Comparison of ENCODE assay signal across 8 cellular contexts in the genomic region with DNA sequence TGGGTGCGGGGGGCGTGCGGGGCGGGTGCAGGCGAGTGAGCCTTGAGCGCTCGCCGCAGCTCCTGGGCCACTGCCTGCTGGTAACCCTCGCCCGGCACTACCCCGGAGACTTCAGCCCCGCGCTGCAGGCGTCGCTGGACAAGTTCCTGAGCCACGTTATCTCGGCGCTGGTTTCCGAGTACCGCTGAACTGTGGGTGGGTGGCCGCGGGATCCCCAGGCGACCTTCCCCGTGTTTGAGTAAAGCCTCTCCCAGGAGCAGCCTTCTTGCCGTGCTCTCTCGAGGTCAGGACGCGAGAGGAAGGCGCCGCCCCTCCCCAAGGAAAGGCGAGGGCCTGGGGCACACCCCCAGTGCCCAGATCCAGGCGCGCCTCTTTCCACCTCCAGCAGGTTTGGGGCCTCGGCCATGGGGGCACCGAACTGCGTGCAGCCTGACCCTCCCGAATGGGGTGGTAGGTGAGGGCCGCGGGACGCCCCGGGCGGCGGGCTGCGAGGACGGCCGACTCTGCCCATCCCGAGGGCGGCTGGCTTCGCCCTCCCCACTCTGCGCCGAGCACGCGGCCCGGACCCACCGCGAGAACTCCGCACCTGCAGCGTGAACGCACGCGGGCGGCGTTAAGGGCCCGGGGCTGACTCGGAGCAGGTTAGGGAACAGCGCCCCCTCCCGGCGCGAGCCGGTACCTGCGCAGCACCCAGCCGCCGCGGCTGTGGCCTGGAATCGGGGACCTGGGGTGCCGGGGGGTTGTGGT. TPM values are rescaled to one million over a fixed set of nuclear protein-coding genes. Genes with fewer than 3 reads are reported as not detected.
DNase-seq lines count a peak whose midpoint lies in the region; ATAC-seq, FAIRE-seq and TF ChIP-seq lines count a peak whose summit lies in the region.

No MANE protein-coding gene starts in this region.

- WGBS in SK-N-SH (ENCODE audit: low lambda C conversion rate) = 0% methylated on average over 21 of the region's 76 CpGs
- 1 to 2% methylated on average over 68 to 76 of the region's 76 CpGs for WGBS in pancreas, 2 donors
- WGBS in thyroid gland, 2 donors = 2 to 3% methylated on average over 14 to 53 of the region's 76 CpGs

- no peak overlapping the region for H2AFZ ChIP-seq in SK-N-SH (ENCODE audit: low read depth)

- H3K9me2 ChIP-seq in SK-N-SH = no peaks in the 10 kb centered on the region

- no peak overlapping the region for H3K27ac ChIP-seq in SK-N-SH (ENCODE audit: low read depth in 2 of 2, low read length in 1 of 2)
- no peak overlapping the region for H3K27ac ChIP-seq in pancreas
- no peak overlapping the region for H3K27ac ChIP-seq in thyroid gland

- peak overlapping the region; percentile 1 for H3K4me3 ChIP-seq in GM12875 (ENCODE audit: low read depth, low read length)
- H3K4me3 ChIP-seq in SK-N-SH (ENCODE audit: low read depth in 2 of 2, low read length in 1 of 2) = peak overlapping the region; percentile 42 to 56
- peak overlapping the region in 1 of 4 donors; percentile 33 for H3K4me3 ChIP-seq in pancreas
- H3K4me3 ChIP-seq in thyroid gland (replicated peaks in 1 of 3) = no peak overlapping the region

- H3K4me1 ChIP-seq in SK-N-SH (ENCODE audit: control insufficient read depth in 1 of 2, insufficient read depth in 2 of 2, low read depth in 1 of 2, low read length in 1 of 2) = peaks cover 0 to 10% of the 10 kb centered on the region in 2 experiments; a peak in 1 of 4 replicates
- H3K4me1 ChIP-seq in pancreas = peaks cover 10 to 14% (median 10%) of the 10 kb centered on the region in 3 donors
- peaks cover 10 to 18% of the 10 kb centered on the region in 2 donors for H3K4me1 ChIP-seq in thyroid gland

- no peak for TF ChIP-seq POLR2A in thyroid gland (IDR thresholded peaks at IDR 0.05)

- CTCF ChIA-PET in SK-N-SH (lab: Yijun Ruan, JAX) = interaction anchor here (0.6 to 7.5 kb wide), 74 partner anchors 8 to 384 kb away, joined by 3 to 120 read pairs (median 4); a partner anchor contains a TSS
- CTCF ChIA-PET in activated naive CD4-positive, alpha-beta T cell treated with anti-CD3 and anti-CD28 coated beads for 36 hours (lab: Charles Lee) = interaction anchor here (0.7 to 2.8 kb wide), 18 partner anchors 10 to 181 kb away, joined by 3 to 20 read pairs (median 4); no protein-coding TSS in a partner anchor

- H3K4me1 Mint-ChIP-seq in activated naive CD4-positive, alpha-beta T cell treated with anti-CD3 and anti-CD28 coated beads for 36 hours (ENCODE audit: low read depth) = no peaks in the 10 kb centered on the region

- H3K9me3 Mint-ChIP-seq in activated naive CD4-positive, alpha-beta T cell treated with anti-CD3 and anti-CD28 coated beads for 36 hours = no peaks in the 10 kb centered on the region

- H3F3A ChIP-seq in SK-N-SH (replicated peaks; ENCODE audit: insufficient read depth) = peaks cover 4% of the 10 kb centered on the region

- FAIRE-seq in pancreas (lab: Jason Lieb, UNC) = no peak

- H3K36me3 ChIP-seq in SK-N-SH (replicated peaks in 1 of 2; ENCODE audit: control insufficient read depth in 1 of 2, insufficient read depth in 2 of 2, low read length in 1 of 2) = peaks cover 3 to 6% of the 10 kb centered on the region in 2 experiments
- no peaks in the 10 kb centered on the region for H3K36me3 ChIP-seq in pancreas
- H3K36me3 ChIP-seq in thyroid gland = no peaks in the 10 kb centered on the region

- H4K20me1 ChIP-seq in SK-N-SH (ENCODE audit: insufficient read depth) = peaks cover 11% of the 10 kb centered on the region

- peaks cover 25% of the 10 kb centered on the region for H3K27me3 Mint-ChIP-seq in activated naive CD4-positive, alpha-beta T cell treated with anti-CD3 and anti-CD28 coated beads for 36 hours (ENCODE audit: low read depth)

- H3K9ac ChIP-seq in SK-N-SH = no peak overlapping the region

- H3K27me3 ChIP-seq in SK-N-SH (ENCODE audit: insufficient read depth) = peaks cover 14% of the 10 kb centered on the region
- H3K27me3 ChIP-seq in pancreas = peaks cover 3 to 20% (median 12%) of the 10 kb centered on the region in 4 donors
- H3K27me3 ChIP-seq in thyroid gland = peaks cover 23% of the 10 kb centered on the region

- no peak overlapping the region for H3K27ac Mint-ChIP-seq in activated naive CD4-positive, alpha-beta T cell treated with anti-CD3 and anti-CD28 coated beads for 36 hours

- H3K79me2 ChIP-seq in SK-N-SH (ENCODE audit: insufficient read depth) = no peaks in the 10 kb centered on the region

- POLR2A ChIA-PET in SK-N-SH (lab: Yijun Ruan, JAX) = no interaction called here

- ATAC-seq in pancreas (peak; percentile 79 to 93 (median 88)), HG03196 (IDR thresholded peaks at IDR 0.05; ENCODE audit: unreplicated experiment) (no peak)

- peak overlapping the region; percentile 91 for H3K4me2 ChIP-seq in SK-N-SH

- no peak for TF ChIP-seq EP300 in SK-N-SH (IDR thresholded peaks at IDR 0.05; ENCODE audit: borderline replicate concordance in 1 of 2, low read depth in 1 of 2, low read length in 1 of 2)

- TF ChIP-seq CTCF in GM12875 (IDR thresholded peaks at IDR 0.05; ENCODE audit: borderline replicate concordance, insufficient read depth, low read depth, low read length) (peak; percentile 96), SK-N-SH (IDR thresholded peaks at IDR 0.05) (peak; percentile 86), pancreas (IDR thresholded peaks at IDR 0.05) (peak; percentile 84 to 94 (median 92)), thyroid gland (IDR thresholded peaks at IDR 0.05) (peak; percentile 64 to 96 (median 86))

- DNase-seq in M059J (ENCODE audit: low read depth) (peak; percentile 62), SK-N-SH (peak; percentile 95), glomerular visceral epithelial cell (ENCODE audit: extremely low spot score) (peak; percentile 67), pancreas (peak; percentile 60 to 93 (median 78)), thyroid gland (peak; percentile 66 to 73)
- peak; percentile 88 for DNase-seq in activated naive CD4-positive, alpha-beta T cell treated with anti-CD3 and anti-CD28 coated beads for 36 hours

- H3K9me3 ChIP-seq in SK-N-SH (no peaks in the 10 kb centered on the region), pancreas (no peaks in the 10 kb centered on the region), thyroid gland (no peaks in the 10 kb centered on the region)

- TF ChIP-seq RAD21 in SK-N-SH (IDR thresholded peaks at IDR 0.05; ENCODE audit: low read length) = peak; percentile 67

- peak overlapping the region; percentile 49 for H3K4me3 Mint-ChIP-seq in activated naive CD4-positive, alpha-beta T cell treated with anti-CD3 and anti-CD28 coated beads for 36 hours

- peaks cover 7% of the 10 kb centered on the region for H3K36me3 Mint-ChIP-seq in activated naive CD4-positive, alpha-beta T cell treated with anti-CD3 and anti-CD28 coated beads for 36 hours (ENCODE audit: low read depth)

- intact Hi-C loops in activated naive CD4-positive, alpha-beta T cell treated with anti-CD3 and anti-CD28 coated beads for 36 hours (cut with micrococcal nuclease) = loop anchor here (1.0 kb wide), 4 partner anchors 64 to 181 kb away; no protein-coding TSS in a partner anchor
- intact Hi-C loops in pancreas (cut with DNase I) = no loop called here
- intact Hi-C loops in thyroid gland (cut with DNase I) = loop anchor here (5.0 kb wide), 1 partner anchor 74 kb away; no protein-coding TSS in a partner anchor

TF ChIP-seq in SK-N-SH, 30 proteins besides CTCF, POLR2A, EP300 and RAD21 (continues in another document):
- TF ChIP-seq FOSL2 (IDR thresholded peaks at IDR 0.05; ENCODE audit: borderline replicate concordance, low read depth) = no peak

RNA-seq across cellular contexts. Expression of a gene that starts 0.8 kb away (rescaled TPM):
- total RNA-seq in M059J (2014; rRNA removed; shearing (Covaris generic)) = not detected in 2 replicates
- polyA plus RNA-seq in SK-N-SH (2012; rRNA removed) (2.7 and 5.2 TPM in 2 replicates), pancreas (not detected)
- 1.9 and 2.5 TPM in 2 replicates for polyA plus RNA-seq in SK-N-SH (2012; cell fraction: cytosol; rRNA removed)
- 3.3 and 8.4 TPM in 2 replicates for polyA plus RNA-seq in SK-N-SH (2012; cell fraction: nucleus; rRNA removed)
- total RNA-seq in activated naive CD4-positive, alpha-beta T cell treated with anti-CD3 and anti-CD28 coated beads for 36 hours = 1 to 10 TPM in 1 of 2 experiments, under 1 TPM in 1; 0.79 to 1.1 TPM
- total RNA-seq in pancreas (under 1 TPM in 1 of 6 donors, not detected in 5; 0.32 TPM), thyroid gland (not detected)

RNA-seq across cellular contexts. Expression of a gene that starts 4.6 kb away (rescaled TPM):
- not detected in 2 replicates for total RNA-seq in M059J (2014; rRNA removed; shearing (Covaris generic))
- not detected in 2 replicates for polyA plus RNA-seq in SK-N-SH (2012; rRNA removed)
- polyA plus RNA-seq in SK-N-SH (2012; cell fraction: cytosol; rRNA removed) = not detected in 2 replicates
- not detected in 2 replicates for polyA plus RNA-seq in SK-N-SH (2012; cell fraction: nucleus; rRNA removed)
- total RNA-seq in activated naive CD4-positive, alpha-beta T cell treated with anti-CD3 and anti-CD28 coated beads for 36 hours = not detected
- total RNA-seq in pancreas = 10 to 100 TPM in 3 of 6 donors, 1 to 10 TPM in 3; 1.9 to 51.7 (median 7.0) TPM
- polyA plus RNA-seq in pancreas = 1 to 10 TPM in 1 of 2 donors, under 1 TPM in 1; 0.85 to 4.2 TPM
- total RNA-seq in thyroid gland = 100 to 1,000 TPM in 1 of 4 donors, 10 to 100 TPM in 1, not detected in 2; 16.5 to 110 TPM

RNA-seq across cellular contexts. Expression of a gene that starts 8.4 kb away (rescaled TPM):
- total RNA-seq in M059J (2014; rRNA removed; shearing (Covaris generic)) = 1.4 TPM in 1 of 2 replicates, not detected in the other
- polyA plus RNA-seq in SK-N-SH (2012; rRNA removed) (not detected in 2 replicates), pancreas (1 to 10 TPM; 3.7 to 6.1 TPM)
- not detected in 2 replicates for polyA plus RNA-seq in SK-N-SH (2012; cell fraction: cytosol; rRNA removed)
- not detected in 2 replicates for polyA plus RNA-seq in SK-N-SH (2012; cell fraction: nucleus; rRNA removed)
- under 1 TPM in 1 of 2 experiments, not detected in 1; 0.62 TPM for total RNA-seq in activated naive CD4-positive, alpha-beta T cell treated with anti-CD3 and anti-CD28 coated beads for 36 hours
- total RNA-seq in pancreas (10 to 100 TPM in 2 of 6 donors, 1 to 10 TPM in 4; 1.1 to 39.5 (median 3.7) TPM), thyroid gland (100 to 1,000 TPM in 1 of 4 donors, 10 to 100 TPM in 3; 21.2 to 136 (median 51.3) TPM)

RNA-seq across cellular contexts. Expression of a gene that starts 15.3 kb away (rescaled TPM):
- not detected in 2 replicates for total RNA-seq in M059J (2014; rRNA removed; shearing (Covaris generic))
- polyA plus RNA-seq in SK-N-SH (2012; rRNA removed) (not detected in 2 replicates), pancreas (not detected)
- not detected in 2 replicates for polyA plus RNA-seq in SK-N-SH (2012; cell fraction: cytosol; rRNA removed)
- polyA plus RNA-seq in SK-N-SH (2012; cell fraction: nucleus; rRNA removed) = not detected in 2 replicates
- not detected for total RNA-seq in activated naive CD4-positive, alpha-beta T cell treated with anti-CD3 and anti-CD28 coated beads for 36 hours
- total RNA-seq in pancreas (not detected), thyroid gland (not detected)

RNA-seq across cellular contexts. Expression of a gene that starts 28.6 kb away (rescaled TPM):
- not detected in 2 replicates for total RNA-seq in M059J (2014; rRNA removed; shearing (Covaris generic))
- not detected in 2 replicates for polyA plus RNA-seq in SK-N-SH (2012; rRNA removed)
- not detected in 2 replicates for polyA plus RNA-seq in SK-N-SH (2012; cell fraction: cytosol; rRNA removed)
- not detected in 2 replicates for polyA plus RNA-seq in SK-N-SH (2012; cell fraction: nucleus; rRNA removed)
- not detected for total RNA-seq in activated naive CD4-positive, alpha-beta T cell treated with anti-CD3 and anti-CD28 coated beads for 36 hours
- total RNA-seq in pancreas = under 1 TPM in 1 of 6 donors, not detected in 5; 0.35 TPM
- not detected for polyA plus RNA-seq in pancreas
- total RNA-seq in thyroid gland = not detected

Comparison
In these comparisons a context has a peak if more than half of its experiments do, and no peak if none do; other contexts are left out.
1. H3K4me3 ChIP-seq: peak in GM12875 (single experiment) and SK-N-SH (2 of 2); none in thyroid gland (0 of 3).
2. intact Hi-C loops: an anchor here in activated naive CD4-positive, alpha-beta T cell treated with anti-CD3 and anti-CD28 coated beads for 36 hours (1.0 kb wide) and thyroid gland (5.0 kb wide); none called in pancreas.
3. Peak in every context shown above with its lines, with median percentiles within 50 percentile points of each other: CTCF ChIP-seq and DNase-seq.